Comparison of ENCODE assay signal across 8 cellular contexts in the genomic region with DNA sequence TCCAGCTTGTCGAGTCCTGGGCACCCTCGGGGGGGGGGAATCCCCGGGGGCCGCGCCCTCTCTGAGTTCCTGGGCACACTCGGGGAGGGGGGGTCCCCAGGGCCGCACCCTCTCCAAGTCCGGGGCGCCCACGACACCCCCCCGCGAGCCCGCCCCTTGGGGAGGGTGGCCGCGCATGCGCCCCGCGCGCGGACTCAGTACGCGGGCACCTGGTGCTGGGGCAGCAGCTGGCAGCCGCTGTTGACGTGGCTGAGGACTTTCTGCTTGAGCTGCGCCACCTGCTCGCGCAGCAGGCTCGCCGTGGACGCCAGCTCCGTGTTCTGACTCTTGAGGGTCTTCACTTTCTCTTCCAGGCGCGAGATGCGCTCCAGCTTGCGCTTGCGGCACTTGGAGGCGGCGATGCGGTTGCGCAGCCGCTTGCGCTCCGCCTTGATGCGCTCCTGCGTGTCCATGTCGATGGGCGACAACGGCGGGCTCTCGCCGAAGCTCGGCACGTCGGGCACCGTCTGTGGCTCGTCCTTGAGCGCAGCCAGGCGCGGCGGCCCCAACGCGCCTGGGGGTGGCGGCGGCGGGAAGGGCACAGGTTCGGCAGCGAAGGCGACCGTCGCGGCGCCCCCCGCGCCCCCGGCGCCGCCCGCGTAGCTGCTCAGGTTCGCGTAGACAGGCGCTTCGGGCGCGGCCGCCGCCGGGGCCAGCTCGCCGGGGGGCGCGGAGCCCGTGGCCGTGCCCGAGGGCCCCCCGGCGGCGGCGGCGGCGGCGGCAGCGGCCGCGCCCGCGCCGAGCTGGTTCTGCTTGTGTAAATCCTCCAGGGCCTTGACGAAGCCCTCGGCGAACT. TPM values are rescaled to one million over a fixed set of nuclear protein-coding genes. Genes with fewer than 3 reads are reported as not detected.
A peak's percentile ranks its signal among the peaks of the same experiment; 100 is the strongest.
DNase-seq lines count a peak whose midpoint lies in the region; ATAC-seq and TF ChIP-seq lines count a peak whose summit lies in the region.

No MANE protein-coding gene starts in this region.

- in situ Hi-C loops in KBM-7 (cut with MboI; ENCODE audit: low pct_unique_long_range_greater_than_20kb, low sequenced_read_pairs) = no loop called here

- H3K4me2 ChIP-seq in neuronal stem cell (ENCODE audit: insufficient read depth, low read length, poor library complexity, severe bottlenecking) = peak overlapping the region; percentile 66

- H4K8ac ChIP-seq in neuronal stem cell (ENCODE audit: low read depth, low read length) = no peak overlapping the region

- intact Hi-C loops in activated naive CD4-positive, alpha-beta T cell treated with anti-CD3 and anti-CD28 coated beads for 36 hours (cut with micrococcal nuclease) = loop anchor here (1.0 to 10.0 kb wide), 6 partner anchors 14 to 554 kb away; a partner anchor contains a TSS

- peak overlapping the region; percentile 99 for H3K27ac Mint-ChIP-seq in activated naive CD4-positive, alpha-beta T cell treated with anti-CD3 and anti-CD28 coated beads for 36 hours

- H2BK15ac ChIP-seq in neuronal stem cell (ENCODE audit: low read length) = peak overlapping the region; percentile 58

- TF ChIP-seq CTCF in AG10803 (conservative IDR thresholded peaks at IDR 0.05; ENCODE audit: low read length) (no peak), gastroesophageal sphincter (IDR thresholded peaks at IDR 0.05) (peak in 1 of 4 experiments; percentile 12)

- peak overlapping the region; percentile 95 for H3K23ac ChIP-seq in neuronal stem cell (ENCODE audit: low read depth, low read length, poor library complexity)

- H3K4me3 ChIP-seq in AG10803 (ENCODE audit: low read length) (peak overlapping the region; percentile 99), gastroesophageal sphincter (peak overlapping the region; percentile 69 to 99), neuronal stem cell (ENCODE audit: low read length in 2 of 2) (peak overlapping the region; percentile 89 to 96), thymus (ENCODE audit: low read length) (peak overlapping the region; percentile 57)

- CTCF ChIA-PET in activated naive CD4-positive, alpha-beta T cell treated with anti-CD3 and anti-CD28 coated beads for 36 hours (lab: Charles Lee) = interaction anchor here (0.6 to 7.0 kb wide), 23 partner anchors 9 to 326 kb away, joined by 3 to 240 read pairs (median 9); a partner anchor contains a TSS

- peak overlapping the region; percentile 98 for H3K18ac ChIP-seq in neuronal stem cell (ENCODE audit: low read length)

- H3K9me3 ChIP-seq in gastroesophageal sphincter (no peaks in the 10 kb centered on the region), neuronal stem cell (replicated peaks in 1 of 2; ENCODE audit: control insufficient read depth in 2 of 2, insufficient read depth in 1 of 2, low read depth in 1 of 2, low read length in 2 of 2) (peaks cover 0 to 4% of the 10 kb centered on the region in 2 donors), thymus (ENCODE audit: control insufficient read depth) (no peaks in the 10 kb centered on the region)

- peaks cover 18% of the 10 kb centered on the region for H3K36me3 Mint-ChIP-seq in activated naive CD4-positive, alpha-beta T cell treated with anti-CD3 and anti-CD28 coated beads for 36 hours (ENCODE audit: low read depth)

- H3K27me3 Mint-ChIP-seq in activated naive CD4-positive, alpha-beta T cell treated with anti-CD3 and anti-CD28 coated beads for 36 hours (ENCODE audit: low read depth) = no peaks in the 10 kb centered on the region

- peaks cover 18% of the 10 kb centered on the region for H3K79me1 ChIP-seq in neuronal stem cell (ENCODE audit: low read depth, low read length)

- H3K4ac ChIP-seq in neuronal stem cell (ENCODE audit: low read length) = no peak overlapping the region

- ATAC-seq in GM19023 (IDR thresholded peaks at IDR 0.05; ENCODE audit: unreplicated experiment) = peak; percentile 12
- ATAC-seq in gastroesophageal sphincter = peak; percentile 10

- peak overlapping the region; percentile 92 for H4K91ac ChIP-seq in neuronal stem cell (ENCODE audit: low read depth, low read length, poor library complexity)

- TF ChIP-seq EP300 in gastroesophageal sphincter (IDR thresholded peaks at IDR 0.05) = no peak

- H3K4me1 ChIP-seq in gastroesophageal sphincter (peaks cover 5 to 60% (median 41%) of the 10 kb centered on the region in 3 donors), neuronal stem cell (ENCODE audit: control insufficient read depth in 2 of 2, insufficient read depth in 1 of 2, low read depth in 1 of 2, low read length in 2 of 2) (peaks cover 17 to 20% of the 10 kb centered on the region in 2 donors), thymus (ENCODE audit: control insufficient read depth, insufficient read depth, low read length) (peaks cover 9% of the 10 kb centered on the region)

- peak overlapping the region; percentile 100 for H3K27ac ChIP-seq in gastroesophageal sphincter
- peak overlapping the region; percentile 91 for H3K27ac ChIP-seq in neuronal stem cell (replicated peaks; ENCODE audit: low read length)
- H3K27ac ChIP-seq in thymus (ENCODE audit: low read depth) = peak overlapping the region; percentile 93

- peak overlapping the region; percentile 95 for H3K4me3 Mint-ChIP-seq in activated naive CD4-positive, alpha-beta T cell treated with anti-CD3 and anti-CD28 coated beads for 36 hours

- no peak overlapping the region for H2AFZ ChIP-seq in neuronal stem cell (ENCODE audit: low read length)

- TF ChIP-seq POLR2A in Raji (IDR thresholded peaks at IDR 0.05; ENCODE audit: insufficient read depth, low read depth, low read length) (peak; percentile 86), gastroesophageal sphincter (IDR thresholded peaks at IDR 0.05) (peak; percentile 96)

- H3K4me1 Mint-ChIP-seq in activated naive CD4-positive, alpha-beta T cell treated with anti-CD3 and anti-CD28 coated beads for 36 hours (ENCODE audit: low read depth) = peaks cover 45% of the 10 kb centered on the region

- no peak overlapping the region for H2BK12ac ChIP-seq in neuronal stem cell (ENCODE audit: low read length)

- peak overlapping the region; percentile 93 for H2AK5ac ChIP-seq in neuronal stem cell (ENCODE audit: low read depth, low read length)

- peak overlapping the region; percentile 87 for H2BK5ac ChIP-seq in neuronal stem cell (ENCODE audit: low read length)

- H3K27me3 ChIP-seq in gastroesophageal sphincter (no peaks in the 10 kb centered on the region), neuronal stem cell (ENCODE audit: control insufficient read depth in 3 of 3, insufficient read depth in 3 of 3, low read depth in 1 of 3, low read length in 3 of 3) (no peaks in the 10 kb centered on the region), thymus (ENCODE audit: control insufficient read depth, insufficient read depth) (no peaks in the 10 kb centered on the region)

- WGBS in gastroesophageal sphincter (ENCODE audit: low coverage in 1 of 2), 2 donors = no CpG with 5 or more reads among the region's 111 CpGs
- WGBS in neuronal stem cell (ENCODE audit: extremely low coverage in 2 of 2, insufficient read length in 2 of 2, insufficient replicate concordance in 1 of 2), 2 donors = no CpG with 5 or more reads among the region's 111 CpGs
- under 1% methylated on average over 111 of the region's 111 CpGs for WGBS in thymus

- no peak overlapping the region for H2BK120ac ChIP-seq in neuronal stem cell (ENCODE audit: low read depth, low read length)

- H3K14ac ChIP-seq in neuronal stem cell (ENCODE audit: low read length) = peak overlapping the region; percentile 90

- H3K36me3 ChIP-seq in gastroesophageal sphincter = peaks cover 0 to 20% of the 10 kb centered on the region in 2 donors
- peaks cover 17 to 28% of the 10 kb centered on the region in 2 donors for H3K36me3 ChIP-seq in neuronal stem cell (replicated peaks in 1 of 2; ENCODE audit: control insufficient read depth in 2 of 2, insufficient read depth in 2 of 2, low read length in 2 of 2)
- H3K36me3 ChIP-seq in thymus (ENCODE audit: control insufficient read depth, insufficient read depth) = peaks cover 19% of the 10 kb centered on the region

- DNase-seq in AG10803 (ENCODE audit: low read depth) (peak; percentile 73), KBM-7 (peak; percentile 66), neuronal stem cell (ENCODE audit: low spot score) (no peak)
- DNase-seq in activated naive CD4-positive, alpha-beta T cell treated with anti-CD3 and anti-CD28 coated beads for 36 hours = peak; percentile 81

- peak overlapping the region; percentile 98 for H3K9ac ChIP-seq in neuronal stem cell (ENCODE audit: low read depth, low read length, poor library complexity)

- H3K9me3 Mint-ChIP-seq in activated naive CD4-positive, alpha-beta T cell treated with anti-CD3 and anti-CD28 coated beads for 36 hours = no peaks in the 10 kb centered on the region

RNA-seq across cellular contexts. Expression of a gene that starts 1.0 kb away (rescaled TPM):
- 100 to 1,000 TPM in 1 of 2 experiments, 10 to 100 TPM in 1; 87.9 to 105 TPM for total RNA-seq in activated naive CD4-positive, alpha-beta T cell treated with anti-CD3 and anti-CD28 coated beads for 36 hours
- total RNA-seq in gastroesophageal sphincter = 100 to 1,000 TPM; 241 to 573 (median 297) TPM
- 126 TPM for polyA plus RNA-seq in neuronal stem cell (2013, experiment 1 of 2)
- 119 TPM for polyA plus RNA-seq in neuronal stem cell (2013, experiment 2 of 2)
- polyA plus RNA-seq in thymus = 88.3 TPM

RNA-seq across cellular contexts. Expression of a gene that starts 6.2 kb away (rescaled TPM):
- under 1 TPM in 1 of 2 experiments, not detected in 1; 0.19 TPM for total RNA-seq in activated naive CD4-positive, alpha-beta T cell treated with anti-CD3 and anti-CD28 coated beads for 36 hours
- total RNA-seq in gastroesophageal sphincter = 1 to 10 TPM in 2 of 4 donors, under 1 TPM in 2; 0.27 to 4.4 (median 1.3) TPM
- 0.81 TPM for polyA plus RNA-seq in neuronal stem cell (2013, experiment 1 of 2)
- 1.1 TPM for polyA plus RNA-seq in neuronal stem cell (2013, experiment 2 of 2)
- polyA plus RNA-seq in thymus = 5.0 TPM

RNA-seq across cellular contexts. Expression of a gene that starts 42.4 kb away (rescaled TPM):
- total RNA-seq in activated naive CD4-positive, alpha-beta T cell treated with anti-CD3 and anti-CD28 coated beads for 36 hours = 100 to 1,000 TPM; 439 to 451 TPM
- total RNA-seq in gastroesophageal sphincter = 100 to 1,000 TPM in 1 of 4 donors, 10 to 100 TPM in 3; 81.2 to 116 (median 94.5) TPM
- polyA plus RNA-seq in neuronal stem cell (2013, experiment 1 of 2) = 355 TPM
- 349 TPM for polyA plus RNA-seq in neuronal stem cell (2013, experiment 2 of 2)
- polyA plus RNA-seq in thymus = 147 TPM

RNA-seq across cellular contexts. Expression of a gene that starts 54.2 kb away (rescaled TPM):
- under 1 TPM in 1 of 2 experiments, not detected in 1; 0.10 TPM for total RNA-seq in activated naive CD4-positive, alpha-beta T cell treated with anti-CD3 and anti-CD28 coated beads for 36 hours
- 1 to 10 TPM in 1 of 4 donors, under 1 TPM in 3; 0.35 to 2.3 (median 0.53) TPM for total RNA-seq in gastroesophageal sphincter
- 0.14 TPM for polyA plus RNA-seq in neuronal stem cell (2013, experiment 1 of 2)
- 0.12 TPM for polyA plus RNA-seq in neuronal stem cell (2013, experiment 2 of 2)
- 0.34 TPM for polyA plus RNA-seq in thymus

RNA-seq across cellular contexts. Expression of a gene that starts 59.9 kb away (rescaled TPM):
- total RNA-seq in activated naive CD4-positive, alpha-beta T cell treated with anti-CD3 and anti-CD28 coated beads for 36 hours = 10 to 100 TPM; 14.4 to 15.6 TPM
- 10 to 100 TPM; 15.0 to 38.2 (median 23.1) TPM for total RNA-seq in gastroesophageal sphincter
- polyA plus RNA-seq in neuronal stem cell (2013, experiment 1 of 2) = 10.5 TPM
- polyA plus RNA-seq in neuronal stem cell (2013, experiment 2 of 2) = 10.8 TPM
- 14.8 TPM for polyA plus RNA-seq in thymus
